Comparison of ENCODE assay signal across 1 cellular context in genomic region chr17:77145209-77145608, GRCh38.
TF ChIP-seq lines count a peak whose summit lies in the region.

No MANE protein-coding gene starts in this region.

TF ChIP-seq in IMR-90, 13 proteins besides CTCF, POLR2A, EP300 and RAD21 (continued from another document):
- no peak for TF ChIP-seq USF2 (IDR thresholded peaks at IDR 0.05; ENCODE audit: low read depth, low read length)
- no peak for TF ChIP-seq BHLHE40 (IDR thresholded peaks at IDR 0.05; ENCODE audit: low read depth, low read length)
- TF ChIP-seq FOS (IDR thresholded peaks at IDR 0.05; ENCODE audit: low read depth, low read length) = no peak
